ENCODE assay signal across 17 cellular contexts in the genomic region with DNA sequence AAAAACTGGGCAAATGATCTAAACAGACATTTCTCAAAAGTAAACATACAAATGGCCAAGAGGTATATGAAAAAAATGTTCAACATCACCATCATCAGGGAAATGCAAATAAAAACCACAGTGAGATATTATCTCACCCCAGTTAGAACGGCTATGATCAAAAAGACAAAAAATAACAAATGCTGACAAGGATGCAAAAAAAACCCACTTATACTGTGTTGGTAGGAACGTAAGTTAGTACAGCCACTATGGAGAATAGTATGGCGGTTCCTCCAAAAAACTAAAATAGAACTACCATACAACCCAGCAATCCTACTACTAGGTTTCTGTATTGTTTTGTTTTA.
"Had no signal": no experiment of that assay in that cellular context is flagged by ENCODE, and none has a peak within 500 bp of the region (broad histone marks: within the 10 kb centered on the region; RNA-seq: fewer than 3 reads in every experiment).

No MANE protein-coding gene starts in this region.

- H3K4me3 ChIP-seq: dorsolateral prefrontal cortex, heart left ventricle, psoas muscle, right lobe of liver, tibial artery, upper lobe of left lung, uterus had no signal

- ATAC-seq: heart left ventricle; left colon; psoas muscle; right lobe of liver; stimulated activated effector memory CD8-positive, alpha-beta T cell treated with anti-CD3 and anti-CD28 coated beads, Interleukin-12 subunit alpha, Interleukin-12 subunit beta, amount 100 ng/mL, for 72 hours had no signal

- DNase-seq: dorsolateral prefrontal cortex; foreskin melanocyte; heart left ventricle; hippocampal formation; left colon; mesendoderm; naive B cell; psoas muscle; retina; right lobe of liver; stimulated activated CD4-positive, alpha-beta T cell treated with anti-CD3 and anti-CD28 coated beads, Interleukin-4, amount 100 ng/mL, for 1 hour; stimulated activated CD8-positive, alpha-beta memory T cell treated with anti-CD3 and anti-CD28 coated beads, Interleukin-4, amount 100 ng/mL, for 48 hours; tibial artery; upper lobe of left lung; uterus had no signal

- H3K36me3 Mint-ChIP-seq: stimulated activated effector memory CD8-positive, alpha-beta T cell treated with anti-CD3 and anti-CD28 coated beads, Interleukin-12 subunit alpha, Interleukin-12 subunit beta, amount 100 ng/mL, for 72 hours had no signal

- H3K27ac Mint-ChIP-seq: naive B cell; stimulated activated effector memory CD8-positive, alpha-beta T cell treated with anti-CD3 and anti-CD28 coated beads, Interleukin-12 subunit alpha, Interleukin-12 subunit beta, amount 100 ng/mL, for 72 hours; stimulated activated naive CD8-positive, alpha-beta T cell treated with anti-CD3 and anti-CD28 coated beads, Interleukin-15, Interleukin-2, amounts not matched to agents 100 ng/mL and 50 ng/mL, for 24 hours had no signal

- H3K9me3 Mint-ChIP-seq: stimulated activated effector memory CD8-positive, alpha-beta T cell treated with anti-CD3 and anti-CD28 coated beads, Interleukin-12 subunit alpha, Interleukin-12 subunit beta, amount 100 ng/mL, for 72 hours; stimulated activated naive CD8-positive, alpha-beta T cell treated with anti-CD3 and anti-CD28 coated beads, Interleukin-15, Interleukin-2, amounts not matched to agents 100 ng/mL and 50 ng/mL, for 24 hours had no signal

- H3K4me3 Mint-ChIP-seq: naive B cell; stimulated activated effector memory CD8-positive, alpha-beta T cell treated with anti-CD3 and anti-CD28 coated beads, Interleukin-12 subunit alpha, Interleukin-12 subunit beta, amount 100 ng/mL, for 72 hours; stimulated activated naive CD8-positive, alpha-beta T cell treated with anti-CD3 and anti-CD28 coated beads, Interleukin-15, Interleukin-2, amounts not matched to agents 100 ng/mL and 50 ng/mL, for 24 hours had no signal
